Comparison of ENCODE assay signal across 12 cellular contexts in genomic region chr18:54742654-54743053, GRCh38.
DNase-seq lines count a peak whose midpoint lies in the region; ATAC-seq and TF ChIP-seq lines count a peak whose summit lies in the region.
"Had no signal": no experiment of that assay in that cellular context is flagged by ENCODE, and none has a peak within 500 bp of the region (broad histone marks: within the 10 kb centered on the region; RNA-seq: fewer than 3 reads in every experiment).

No MANE protein-coding gene starts in this region.

- H3K4me1 Mint-ChIP-seq in T-cell (no peaks in the 10 kb centered on the region), CD14-positive monocyte (no peaks in the 10 kb centered on the region)
- no peaks in the 10 kb centered on the region for H3K4me1 Mint-ChIP-seq in naive thymus-derived CD8-positive, alpha-beta T cell
- H3K4me1 Mint-ChIP-seq: B cell had no signal

- CTCF ChIA-PET in T-cell (lab: Charles Lee), result no interaction called here

- POLR2A ChIA-PET in T-cell (lab: Charles Lee), result no interaction called here
- POLR2A ChIA-PET in naive thymus-derived CD8-positive, alpha-beta T cell (lab: Charles Lee), result no interaction called here

- no peak overlapping the region for H3K27ac Mint-ChIP-seq in T-cell
- H3K27ac Mint-ChIP-seq in CD14-positive monocyte, result no peak overlapping the region
- H3K27ac Mint-ChIP-seq in naive thymus-derived CD8-positive, alpha-beta T cell, result no peak overlapping the region
- H3K27ac Mint-ChIP-seq: B cell had no signal

- H3K27me3 Mint-ChIP-seq in T-cell (peaks cover 0 to 4% of the 10 kb centered on the region in 2 donors), CD14-positive monocyte (ENCODE audit: low read depth in 3 of 3) (peaks cover 0 to 2% (median under 1%) of the 10 kb centered on the region in 3 donors)
- H3K27me3 Mint-ChIP-seq in naive thymus-derived CD8-positive, alpha-beta T cell, result peaks cover 2 to 6% (median 3%) of the 10 kb centered on the region in 5 donors

- H3K36me3 Mint-ChIP-seq in T-cell (no peaks in the 10 kb centered on the region), CD14-positive monocyte (no peaks in the 10 kb centered on the region)
- no peaks in the 10 kb centered on the region for H3K36me3 Mint-ChIP-seq in naive thymus-derived CD8-positive, alpha-beta T cell

- no peak for ATAC-seq in T-cell (replicated peaks in 1 of 4)
- no peak for ATAC-seq in naive thymus-derived CD8-positive, alpha-beta T cell
- ATAC-seq: GM12878 had no signal

- intact Hi-C loops in CD14-positive monocyte (cut with micrococcal nuclease), result no loop called here

- DNase-seq in A172 (ENCODE audit: low spot score) (peak; percentile 50), NCI-H226 (peak; percentile 90), fibroblast of gingiva (ENCODE audit: low read depth) (peak; percentile 99), myocyte (ENCODE audit: low read depth) (peak; percentile 87), activated gamma-delta T cell (lab: John Stamatoyannopoulos, UW) (no peak), T-cell (no peak), CD14-positive monocyte (ENCODE audit: low spot score) (no peak)
- DNase-seq in naive thymus-derived CD8-positive, alpha-beta T cell, result no peak
- DNase-seq: effector CD4-positive, alpha-beta T cell; NCI-H1436 treated with DMSO at 0.1 percent for 48 hours had no signal

- H3K9me3 Mint-ChIP-seq in T-cell (no peaks in the 10 kb centered on the region), CD14-positive monocyte (peaks cover 0 to 4% (median 0%) of the 10 kb centered on the region in 7 donors)
- peaks cover 0 to 11% (median 0%) of the 10 kb centered on the region in 9 donors for H3K9me3 Mint-ChIP-seq in naive thymus-derived CD8-positive, alpha-beta T cell

- TF ChIP-seq CTCF in CD14-positive monocyte (IDR thresholded peaks at IDR 0.05), result no peak

- no peak overlapping the region for H3K4me3 Mint-ChIP-seq in T-cell
- no peak overlapping the region for H3K4me3 Mint-ChIP-seq in CD14-positive monocyte
- no peak overlapping the region for H3K4me3 Mint-ChIP-seq in naive thymus-derived CD8-positive, alpha-beta T cell
- H3K4me3 Mint-ChIP-seq: B cell had no signal

Comparison
In these comparisons a context has a peak if more than half of its experiments do, and no peak if none do; other contexts are left out.
1. DNase-seq: peak in A172 (single experiment), NCI-H226 (single experiment), fibroblast of gingiva (single experiment) and myocyte (single experiment); none in activated gamma-delta T cell (single experiment), T-cell (0 of 34), CD14-positive monocyte (single experiment) and naive thymus-derived CD8-positive, alpha-beta T cell (0 of 10).